11 cellular contexts compared by ENCODE assay signal in the genomic region with DNA sequence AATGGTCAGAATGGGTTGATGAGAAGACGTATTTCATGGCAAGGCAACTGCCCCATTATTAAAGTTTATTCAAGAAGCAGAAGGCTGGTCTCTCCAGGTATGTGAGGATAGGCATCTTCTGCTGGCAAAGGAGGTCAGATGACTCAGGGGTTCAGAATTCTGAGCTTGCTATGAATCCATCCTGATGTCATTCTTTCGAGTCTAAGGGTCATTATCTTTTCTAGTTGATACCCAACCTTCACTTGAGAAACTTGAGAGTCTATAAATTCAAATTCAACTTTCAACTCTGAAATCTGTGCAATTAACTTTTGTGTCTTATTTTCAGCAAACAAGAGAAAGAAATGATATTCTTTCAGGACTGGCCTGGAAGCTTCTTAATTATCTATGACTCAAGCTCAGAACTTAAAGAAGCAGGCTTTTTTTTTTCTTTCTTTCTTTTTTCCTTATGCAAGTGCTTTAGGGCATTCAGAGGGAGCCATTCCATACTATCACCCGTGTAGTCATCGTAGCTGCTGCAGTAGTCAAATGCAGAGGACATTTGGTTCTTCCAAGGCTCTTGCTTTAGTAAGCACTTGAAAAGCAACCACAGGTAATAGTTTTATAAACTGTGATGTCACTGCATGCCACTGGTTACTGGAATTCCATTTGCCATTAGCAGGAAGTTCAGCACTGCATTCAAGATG.
A peak's percentile ranks its signal among the peaks of the same experiment; 100 is the strongest.
DNase-seq lines count a peak whose midpoint lies in the region; FAIRE-seq and TF ChIP-seq lines count a peak whose summit lies in the region.
"Had no signal": no experiment of that assay in that cellular context is flagged by ENCODE, and none has a peak within 500 bp of the region (broad histone marks: within the 10 kb centered on the region; RNA-seq: fewer than 3 reads in every experiment).

No MANE protein-coding gene starts in this region.

- H3K36me3 ChIP-seq in SK-N-SH (replicated peaks in 1 of 2; ENCODE audit: control insufficient read depth in 1 of 2, insufficient read depth in 2 of 2, low read length in 1 of 2), result no peaks in the 10 kb centered on the region
- H3K36me3 ChIP-seq in small intestine (ENCODE audit: control insufficient read depth in 2 of 2, insufficient read depth in 2 of 2, low read length in 2 of 2), result no peaks in the 10 kb centered on the region
- H3K36me3 ChIP-seq: ovary had no signal

- 0 out of 4 replicates have a peak overlapping the region, but pooled peaks of 1 of the 2 experiments have one; percentile 2 for H3K4me3 ChIP-seq in SK-N-SH (ENCODE audit: low read depth in 2 of 2, low read length in 1 of 2)
- no peak overlapping the region for H3K4me3 ChIP-seq in foreskin fibroblast (ENCODE audit: low read depth in 1 of 2, low read length in 2 of 2)
- no peak overlapping the region for H3K4me3 ChIP-seq in small intestine (ENCODE audit: low read depth in 1 of 2, low read length in 2 of 2)
- H3K4me3 ChIP-seq: ovary had no signal

- no peak for FAIRE-seq in small intestine (lab: Jason Lieb, UNC)
- FAIRE-seq: islet of Langerhans had no signal

- no peaks in the 10 kb centered on the region for H4K20me1 ChIP-seq in SK-N-SH (ENCODE audit: insufficient read depth)

- TF ChIP-seq EP300 in SK-N-SH (IDR thresholded peaks at IDR 0.05; ENCODE audit: borderline replicate concordance in 1 of 2, low read depth in 1 of 2, low read length in 1 of 2), result peak in 1 of 2 experiments; percentile 59; a peak in 2 of 4 replicates

- TF ChIP-seq RAD21 in SK-N-SH (IDR thresholded peaks at IDR 0.05; ENCODE audit: low read length), result no peak

- no peak for TF ChIP-seq CTCF in SK-N-SH (IDR thresholded peaks at IDR 0.05)
- TF ChIP-seq CTCF in foreskin fibroblast (IDR thresholded peaks at IDR 0.05; ENCODE audit: low read depth, low read length), result no peak

- WGBS in SK-N-SH (ENCODE audit: low lambda C conversion rate), result 50% methylated on average over 4 of the region's 4 CpGs
- WGBS in small intestine, 3 donors, result 32 to 86% (median 50%) methylated on average over 4 of the region's 4 CpGs

- H3K9me3 ChIP-seq in SK-N-SH (no peaks in the 10 kb centered on the region), small intestine (ENCODE audit: control insufficient read depth, low read depth) (peaks cover 1% of the 10 kb centered on the region)
- H3K9me3 ChIP-seq: ovary had no signal

- H2AFZ ChIP-seq in SK-N-SH (ENCODE audit: low read depth), result no peak overlapping the region

- peak overlapping the region; percentile 7; the same call in 1 of the 2 replicates for H3K4me2 ChIP-seq in SK-N-SH

- H3K4me1 ChIP-seq in SK-N-SH (ENCODE audit: control insufficient read depth in 1 of 2, insufficient read depth in 2 of 2, low read depth in 1 of 2, low read length in 1 of 2) (peaks cover 0 to 9% of the 10 kb centered on the region in 2 experiments; a peak in 1 of 4 replicates), small intestine (ENCODE audit: control insufficient read depth in 2 of 2, insufficient read depth in 1 of 2, low read depth in 1 of 2, low read length in 1 of 2) (no peaks in the 10 kb centered on the region)

- DNase-seq in HCEC 1CT, result peak; percentile 61
- DNase-seq in SK-N-SH, result no peak
- peak; percentile 34 to 59 for DNase-seq in foreskin fibroblast
- DNase-seq in small intestine, result peak; percentile 56
- DNase-seq in GM19238 (ENCODE audit: insufficient read length, low spot score), result no peak
- no peak for DNase-seq in NCI-H187 treated with DMSO at 0.1 percent for 48 hours (lab: John Stamatoyannopoulos, UW)
- no peak for DNase-seq in NCI-H2081 treated with DMSO at 0.1 percent for 48 hours (lab: John Stamatoyannopoulos, UW)
- DNase-seq: activated naive CD8-positive, alpha-beta T cell treated with anti-CD3 and anti-CD28 coated beads, Interleukin-2, amount 10 ng/mL, durations not matched to agents 7 days and 5 days; NCI-H524 treated with DMSO at 0.1 percent for 48 hours; ovary had no signal

- no peaks in the 10 kb centered on the region for H3K9me2 ChIP-seq in SK-N-SH

- CTCF ChIA-PET in SK-N-SH (lab: Yijun Ruan, JAX), result interaction anchor here (1.4 kb wide), 1 partner anchor 30 kb away, joined by 3 read pairs; no protein-coding TSS in a partner anchor

- H3F3A ChIP-seq in SK-N-SH (replicated peaks; ENCODE audit: insufficient read depth), result peaks cover 11% of the 10 kb centered on the region

- H3K27me3 ChIP-seq in SK-N-SH (ENCODE audit: insufficient read depth) (no peaks in the 10 kb centered on the region), small intestine (ENCODE audit: control insufficient read depth in 2 of 2, insufficient read depth in 2 of 2, low read length in 2 of 2) (no peaks in the 10 kb centered on the region)
- H3K27me3 ChIP-seq: ovary had no signal

- POLR2A ChIA-PET in SK-N-SH (lab: Yijun Ruan, JAX), result no interaction called here

- H3K27ac ChIP-seq in SK-N-SH (ENCODE audit: low read depth in 2 of 2, low read length in 1 of 2) (peak overlapping the region; percentile 28 to 46; a peak in 3 of 4 replicates), small intestine (ENCODE audit: low read depth in 1 of 2, low read length in 1 of 2) (peak overlapping the region in 1 of 2 donors; percentile 32)
- H3K27ac ChIP-seq: ovary had no signal

- H3K79me2 ChIP-seq in SK-N-SH (ENCODE audit: insufficient read depth), result no peaks in the 10 kb centered on the region

- H3K9ac ChIP-seq in SK-N-SH, result no peak overlapping the region; the same call in 1 of the 2 replicates

TF ChIP-seq in SK-N-SH, 30 proteins besides CTCF, POLR2A, EP300 and RAD21:
- TF ChIP-seq, protein P1, sequence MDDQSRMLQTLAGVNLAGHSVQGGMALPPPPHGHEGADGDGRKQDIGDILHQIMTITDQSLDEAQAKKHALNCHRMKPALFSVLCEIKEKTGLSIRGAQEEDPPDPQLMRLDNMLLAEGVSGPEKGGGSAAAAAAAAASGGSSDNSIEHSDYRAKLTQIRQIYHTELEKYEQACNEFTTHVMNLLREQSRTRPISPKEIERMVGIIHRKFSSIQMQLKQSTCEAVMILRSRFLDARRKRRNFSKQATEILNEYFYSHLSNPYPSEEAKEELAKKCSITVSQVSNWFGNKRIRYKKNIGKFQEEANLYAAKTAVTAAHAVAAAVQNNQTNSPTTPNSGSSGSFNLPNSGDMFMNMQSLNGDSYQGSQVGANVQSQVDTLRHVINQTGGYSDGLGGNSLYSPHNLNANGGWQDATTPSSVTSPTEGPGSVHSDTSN (IDR thresholded peaks at IDR 0.05), result peak; percentile 67
- peak; percentile 79; the same call in 1 of the 2 replicates for TF ChIP-seq TEAD4 (IDR thresholded peaks at IDR 0.05; ENCODE audit: borderline replicate concordance, insufficient read depth)
- TF ChIP-seq POLR2AphosphoS5 (IDR thresholded peaks at IDR 0.05; ENCODE audit: low read depth, low read length), result no peak
- TF ChIP-seq, protein P2, sequence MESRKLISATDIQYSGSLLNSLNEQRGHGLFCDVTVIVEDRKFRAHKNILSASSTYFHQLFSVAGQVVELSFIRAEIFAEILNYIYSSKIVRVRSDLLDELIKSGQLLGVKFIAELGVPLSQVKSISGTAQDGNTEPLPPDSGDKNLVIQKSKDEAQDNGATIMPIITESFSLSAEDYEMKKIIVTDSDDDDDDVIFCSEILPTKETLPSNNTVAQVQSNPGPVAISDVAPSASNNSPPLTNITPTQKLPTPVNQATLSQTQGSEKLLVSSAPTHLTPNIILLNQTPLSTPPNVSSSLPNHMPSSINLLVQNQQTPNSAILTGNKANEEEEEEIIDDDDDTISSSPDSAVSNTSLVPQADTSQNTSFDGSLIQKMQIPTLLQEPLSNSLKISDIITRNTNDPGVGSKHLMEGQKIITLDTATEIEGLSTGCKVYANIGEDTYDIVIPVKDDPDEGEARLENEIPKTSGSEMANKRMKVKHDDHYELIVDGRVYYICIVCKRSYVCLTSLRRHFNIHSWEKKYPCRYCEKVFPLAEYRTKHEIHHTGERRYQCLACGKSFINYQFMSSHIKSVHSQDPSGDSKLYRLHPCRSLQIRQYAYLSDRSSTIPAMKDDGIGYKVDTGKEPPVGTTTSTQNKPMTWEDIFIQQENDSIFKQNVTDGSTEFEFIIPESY (IDR thresholded peaks at IDR 0.05; ENCODE audit: borderline replicate concordance, low read depth), result no peak
- TF ChIP-seq RXRA (IDR thresholded peaks at IDR 0.05; ENCODE audit: borderline replicate concordance, low read depth), result peak; percentile 41; the same call in 1 of the 2 replicates
- TF ChIP-seq TCF12 (IDR thresholded peaks at IDR 0.05), result peak; percentile 45; the same call in 1 of the 2 replicates
- no peak for TF ChIP-seq YY1 (IDR thresholded peaks at IDR 0.05; ENCODE audit: low read depth)
- no peak for TF ChIP-seq NRF1 (IDR thresholded peaks at IDR 0.05; ENCODE audit: low read depth, low read length)
- no peak for TF ChIP-seq EZH2phosphoT487 (IDR thresholded peaks at IDR 0.05; ENCODE audit: borderline replicate concordance, low read depth)
- peak; percentile 67; the same call in 1 of the 2 replicates for TF ChIP-seq FOSL2 (IDR thresholded peaks at IDR 0.05; ENCODE audit: borderline replicate concordance, low read depth)
- TF ChIP-seq NFIC (IDR thresholded peaks at IDR 0.05; ENCODE audit: borderline replicate concordance), result peak; percentile 71
- TF ChIP-seq GATA2 (CRISPR knock-in tag; IDR thresholded peaks at IDR 0.05), result no peak
- TF ChIP-seq RFX5 (IDR thresholded peaks at IDR 0.05; ENCODE audit: low read length), result no peak
- TF ChIP-seq, protein P3, sequence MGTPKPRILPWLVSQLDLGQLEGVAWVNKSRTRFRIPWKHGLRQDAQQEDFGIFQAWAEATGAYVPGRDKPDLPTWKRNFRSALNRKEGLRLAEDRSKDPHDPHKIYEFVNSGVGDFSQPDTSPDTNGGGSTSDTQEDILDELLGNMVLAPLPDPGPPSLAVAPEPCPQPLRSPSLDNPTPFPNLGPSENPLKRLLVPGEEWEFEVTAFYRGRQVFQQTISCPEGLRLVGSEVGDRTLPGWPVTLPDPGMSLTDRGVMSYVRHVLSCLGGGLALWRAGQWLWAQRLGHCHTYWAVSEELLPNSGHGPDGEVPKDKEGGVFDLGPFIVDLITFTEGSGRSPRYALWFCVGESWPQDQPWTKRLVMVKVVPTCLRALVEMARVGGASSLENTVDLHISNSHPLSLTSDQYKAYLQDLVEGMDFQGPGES (IDR thresholded peaks at IDR 0.05; ENCODE audit: low read depth, low read length), result no peak
- TF ChIP-seq, protein P4, sequence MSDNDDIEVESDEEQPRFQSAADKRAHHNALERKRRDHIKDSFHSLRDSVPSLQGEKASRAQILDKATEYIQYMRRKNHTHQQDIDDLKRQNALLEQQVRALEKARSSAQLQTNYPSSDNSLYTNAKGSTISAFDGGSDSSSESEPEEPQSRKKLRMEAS (IDR thresholded peaks at IDR 0.05; ENCODE audit: low read depth), result no peak
- TF ChIP-seq JUND (IDR thresholded peaks at IDR 0.05), result peak; percentile 80

Comparison
In these comparisons a context has a peak if more than half of its experiments do, and no peak if none do; other contexts are left out.
1. DNase-seq: peak in HCEC 1CT (single experiment), foreskin fibroblast (2 of 2) and small intestine (single experiment); none in SK-N-SH (single experiment), GM19238 (single experiment), NCI-H187 treated with DMSO at 0.1 percent for 48 hours (single experiment) and NCI-H2081 treated with DMSO at 0.1 percent for 48 hours (single experiment).